1 cellular context compared by ENCODE assay signal in genomic region chr11:34084637-34085036, GRCh38.
TF ChIP-seq lines count a peak whose summit lies in the region.

No MANE protein-coding gene starts in this region.

TF ChIP-seq in K562, 482 proteins besides CTCF, POLR2A, EP300 and RAD21:
- peak; percentile 25 for TF ChIP-seq POLR2B (IDR thresholded peaks at IDR 0.05; ENCODE audit: low read depth, partially characterized antibody)
- TF ChIP-seq TSC22D4 (tag; IDR thresholded peaks at IDR 0.05) = 0 out of 2 replicates have a peak, but pooled peaks have one; percentile 36
- no peak for TF ChIP-seq PTRF (tag; IDR thresholded peaks at IDR 0.05)
- no peak for TF ChIP-seq HDGF (IDR thresholded peaks at IDR 0.05)
TF ChIP-seq in K562: peak in this region for 2.
